In genomic region chr7:151008511-151009323, GRCh38 we compare ENCODE assay signal across 6 cellular contexts. TPM values are rescaled to one million over a fixed set of nuclear protein-coding genes. Genes with fewer than 3 reads are reported as not detected.
DNase-seq lines count a peak whose midpoint lies in the region; ATAC-seq and TF ChIP-seq lines count a peak whose summit lies in the region.

No MANE protein-coding gene starts in this region.

- H3K9me3 ChIP-seq in right lobe of liver = no peaks in the 10 kb centered on the region

- no peaks in the 10 kb centered on the region for H4K20me1 ChIP-seq in KMS-11 (ENCODE audit: insufficient read depth)

- H3K36me3 ChIP-seq in KMS-11 (ENCODE audit: insufficient read depth) (no peaks in the 10 kb centered on the region), right lobe of liver (no peaks in the 10 kb centered on the region)

- peak; percentile 57 to 74 (median 69) for ATAC-seq in right lobe of liver

- H3K27ac ChIP-seq in KMS-11 = no peak overlapping the region
- no peak overlapping the region for H3K27ac ChIP-seq in right lobe of liver
- no peak overlapping the region for H3K27ac ChIP-seq in substantia nigra (ENCODE audit: low read depth, low read length, poor library complexity, severe bottlenecking)

- H3K27me3 ChIP-seq in KMS-11 (ENCODE audit: insufficient read depth, low read depth) (no peaks in the 10 kb centered on the region; the same call in 1 of the 2 replicates), right lobe of liver (no peaks in the 10 kb centered on the region)

- no peak overlapping the region for H2AFZ ChIP-seq in KMS-11 (ENCODE audit: low read depth)

- no peak overlapping the region for H3K4me2 ChIP-seq in KMS-11

- WGBS in right lobe of liver (ENCODE audit: insufficient coverage, low coverage, low lambda C conversion rate, missing lambda C conversion rate) = 46% methylated on average over 5 of the region's 40 CpGs

- H3K79me2 ChIP-seq in KMS-11 (ENCODE audit: insufficient read depth, low read depth) = no peaks in the 10 kb centered on the region

- no peak for TF ChIP-seq POLR2A in right lobe of liver (IDR thresholded peaks at IDR 0.05)

- intact Hi-C loops in right lobe of liver (cut with DNase I) = no loop called here

- H3K4me1 ChIP-seq in KMS-11 (ENCODE audit: low read depth, poor library complexity, severe bottlenecking) (peaks cover 6% of the 10 kb centered on the region), right lobe of liver (peaks cover 0 to 7% (median 0%) of the 10 kb centered on the region in 4 donors)

- H3K9ac ChIP-seq in KMS-11 = no peak overlapping the region

- H3K4me3 ChIP-seq in KMS-11 (IDR thresholded peaks at IDR 0.05; ENCODE audit: insufficient read depth, low read depth, low read length) = no peak overlapping the region
- peak overlapping the region in 1 of 3 donors; percentile 29 for H3K4me3 ChIP-seq in right lobe of liver

- TF ChIP-seq CTCF in GM12874 (IDR thresholded peaks at IDR 0.05; ENCODE audit: insufficient read depth, low read depth, low read length) = peak; percentile 96
- peak; percentile 62 for TF ChIP-seq CTCF in KMS-11 (conservative IDR thresholded peaks at IDR 0.05; ENCODE audit: low read depth, low read length)
- TF ChIP-seq CTCF in right lobe of liver (IDR thresholded peaks at IDR 0.05) = peak; percentile 50 to 82 (median 74)

- peak; percentile 63 for DNase-seq in activated gamma-delta T cell (lab: John Stamatoyannopoulos, UW)
- peak in 2 of 3 donors; percentile 70 to 71 for DNase-seq in right lobe of liver
- peak in 26 of 49 donors; percentile 5 to 65 (median 32) for DNase-seq in substantia nigra (lab: John Stamatoyannopoulos, UW)
- no peak for DNase-seq in NCI-H2029 (lab: John Stamatoyannopoulos, UW)

RNA-seq across cellular contexts. Expression of gene ATG9B, which starts 15.6 kb away (rescaled TPM):
- under 1 TPM in 1 of 6 experiments, not detected in 5; 0.40 TPM for total RNA-seq in right lobe of liver

RNA-seq across cellular contexts. Expression of gene NOS3, which starts 17.9 kb away (rescaled TPM):
- total RNA-seq in right lobe of liver = 1 to 10 TPM; 2.4 to 9.2 (median 5.0) TPM

RNA-seq across cellular contexts. Expression of gene ABCB8, which starts 19.5 kb away (rescaled TPM):
- total RNA-seq in right lobe of liver = 10 to 100 TPM; 22.3 to 33.8 (median 26.8) TPM

RNA-seq across cellular contexts. Expression of gene KCNH2, which starts 30.6 kb away (rescaled TPM):
- under 1 TPM in 5 of 6 experiments, not detected in 1; 0.11 to 0.69 (median 0.18) TPM for total RNA-seq in right lobe of liver

RNA-seq across cellular contexts. Expression of gene ASIC3, which starts 39.6 kb away (rescaled TPM):
- 1 to 10 TPM in 5 of 6 experiments, under 1 TPM in 1; 0.53 to 1.2 (median 1.2) TPM for total RNA-seq in right lobe of liver
